Comparison of ENCODE assay signal across 20 cellular contexts in the genomic region with DNA sequence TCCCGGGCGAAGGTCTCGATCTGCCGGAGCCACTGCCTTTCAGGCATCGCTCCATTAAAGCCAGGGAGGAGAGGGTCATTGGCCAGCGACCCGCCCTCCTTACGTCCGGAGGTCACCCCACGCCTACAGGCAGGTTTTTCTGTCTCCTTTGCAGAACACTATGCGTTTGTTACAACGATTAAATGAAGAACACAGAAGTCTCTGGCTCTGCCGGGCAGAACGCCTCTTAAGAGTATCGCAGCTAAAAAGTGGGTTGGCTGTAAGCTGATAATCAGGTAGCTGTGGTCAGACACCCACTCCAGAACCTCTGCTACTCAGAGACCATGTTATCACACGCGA. TPM values are rescaled to one million over a fixed set of nuclear protein-coding genes. Genes with fewer than 3 reads are reported as not detected.
A peak's percentile ranks its signal among the peaks of the same experiment; 100 is the strongest.
DNase-seq lines count a peak whose midpoint lies in the region; FAIRE-seq and TF ChIP-seq lines count a peak whose summit lies in the region.
"Had no signal": no experiment of that assay in that cellular context is flagged by ENCODE, and none has a peak within 500 bp of the region (broad histone marks: within the 10 kb centered on the region; RNA-seq: fewer than 3 reads in every experiment).

No MANE protein-coding gene starts in this region.

- no peak overlapping the region for H3K56ac ChIP-seq in H1 (replicated peaks; ENCODE audit: insufficient read length, low read depth, low read length)

- H4K8ac ChIP-seq in H1 (ENCODE audit: extremely low read depth, insufficient read depth, low read length), result no peak overlapping the region

- peak overlapping the region; percentile 76 for H3K18ac ChIP-seq in H1 (ENCODE audit: extremely low read depth, low read length)

- H2BK20ac ChIP-seq in H1 (ENCODE audit: low read length), result peak overlapping the region; percentile 75; the same call in 1 of the 2 replicates

- H3K23ac ChIP-seq in H1 (ENCODE audit: insufficient read length), result no peak overlapping the region

- 10% methylated on average over 17 of the region's 17 CpGs; no CpG with 5 or more reads in 1 of the 2 experiments for WGBS in H1 (ENCODE audit: extremely low coverage in 1 of 2, insufficient coverage in 1 of 2, insufficient read length in 1 of 2, insufficient replicate concordance in 2 of 2, low coverage in 1 of 2, low lambda C conversion rate in 2 of 2, missing lambda C conversion rate in 1 of 2), 2 experiments

- peak overlapping the region; percentile 5 for H4K91ac ChIP-seq in H1 (replicated peaks; ENCODE audit: insufficient read length, low read length)

- H3K79me1 ChIP-seq in H1 (ENCODE audit: low read depth, low read length), result no peaks in the 10 kb centered on the region

- H2BK120ac ChIP-seq in H1 (replicated peaks; ENCODE audit: low read depth, low read length), result peak overlapping the region; percentile 68

- H4K5ac ChIP-seq in H1 (ENCODE audit: insufficient read length, low read depth, low read length), result no peak overlapping the region

- peaks cover 30% of the 10 kb centered on the region for H3K23me2 ChIP-seq in H1 (ENCODE audit: low read depth, low read length)

- no peak for TF ChIP-seq RAD21 in H1 (IDR thresholded peaks at IDR 0.05 in 1 of 2, conservative IDR thresholded peaks at IDR 0.05 in 1 of 2; ENCODE audit: low read depth in 2 of 2, low read length in 2 of 2)

- no peak overlapping the region for H3K14ac ChIP-seq in H1 (ENCODE audit: insufficient read length)

- no peak overlapping the region for H3K27ac ChIP-seq in H1 (ENCODE audit: low read depth, low read length)
- H3K27ac ChIP-seq in iPS-20b (ENCODE audit: low read length), result no peak overlapping the region
- H3K27ac ChIP-seq: 22Rv1, BLaER1, HL-60, SJSA1 had no signal

- no peaks in the 10 kb centered on the region for H4K20me1 ChIP-seq in H1 (replicated peaks in 1 of 2; ENCODE audit: control insufficient read depth in 1 of 2, insufficient read depth in 2 of 2, low read length in 2 of 2)
- H4K20me1 ChIP-seq: BLaER1 had no signal

- DNase-seq in NCI-H82 (lab: John Stamatoyannopoulos, UW) (peak; percentile 91), NCI-H82 treated with DMSO at 0.1 percent for 48 hours (lab: John Stamatoyannopoulos, UW; ENCODE audit: unreplicated experiment) (no peak), H1 (ENCODE audit: low read depth in 1 of 2, low spot score in 2 of 2) (no peak), HEK293T (ENCODE audit: extremely low spot score) (no peak), retina (no peak), superior temporal gyrus (ENCODE audit: extremely low spot score) (no peak), DMS114 treated with DMSO at 0.1 percent for 48 hours (lab: John Stamatoyannopoulos, UW; ENCODE audit: unreplicated experiment) (no peak)
- DNase-seq: DMS 273 treated with DMSO at 0.1 percent for 48 hours; KG1; NCI-H1092; NCI-H2107; NCI-H226; NCI-H526; NK-92 treated with Interleukin-12 subunit alpha and Interleukin-12 subunit beta, amount 100 ng/mL, for 24 hours had no signal

- 0 out of 4 replicates have a peak, but pooled peaks cover 0 to under 1% of the 10 kb centered on the region in 2 experiments for H3K79me2 ChIP-seq in H1 (ENCODE audit: control insufficient read depth in 1 of 2, insufficient read depth in 2 of 2, low read length in 2 of 2)

- no peak overlapping the region for H3K4ac ChIP-seq in H1 (replicated peaks; ENCODE audit: insufficient read length, low read depth, low read length)

- H3K4me3 ChIP-seq in H1 (ENCODE audit: extremely low read depth in 1 of 4, insufficient read depth in 2 of 4, low read depth in 3 of 4, low read length in 4 of 4), result peak overlapping the region; percentile 35 to 58 (median 44); a peak in 7 of 8 replicates
- H3K4me3 ChIP-seq in iPS-20b (ENCODE audit: low read length), result peak overlapping the region; percentile 66
- H3K4me3 ChIP-seq: BLaER1, SJSA1 had no signal

- peak overlapping the region; percentile 87 to 92 for H3K4me2 ChIP-seq in H1 (ENCODE audit: insufficient read depth in 1 of 2, low read depth in 2 of 2, low read length in 2 of 2)
- H3K4me2 ChIP-seq: BLaER1 had no signal

- H3K9me3 ChIP-seq in H1 (ENCODE audit: insufficient read depth in 2 of 2, low read depth in 1 of 2, low read length in 1 of 2) (no peaks in the 10 kb centered on the region), iPS-20b (ENCODE audit: insufficient read depth, low read depth, low read length) (no peaks in the 10 kb centered on the region)
- H3K9me3 ChIP-seq: SJSA1 had no signal

- no peak for TF ChIP-seq EP300 in H1 (IDR thresholded peaks at IDR 0.05; ENCODE audit: borderline replicate concordance in 1 of 2, low read depth in 2 of 2, low read length in 2 of 2)

- TF ChIP-seq POLR2A in H1 (IDR thresholded peaks at IDR 0.05; ENCODE audit: control extremely low read depth in 1 of 2, low read depth in 2 of 2, low read length in 2 of 2), result no peak

- peaks cover 2 to 52% (median 40%) of the 10 kb centered on the region in 4 experiments for H3K27me3 ChIP-seq in H1 (replicated peaks in 1 of 4; ENCODE audit: control insufficient read depth in 3 of 4, extremely low read depth in 1 of 4, insufficient read depth in 3 of 4, low read length in 3 of 4)
- peaks cover 88% of the 10 kb centered on the region for H3K27me3 ChIP-seq in iPS-20b (ENCODE audit: insufficient read depth, low read length)
- H3K27me3 ChIP-seq: BLaER1 had no signal

- CTCF ChIA-PET in H1 (lab: Charles Lee; ENCODE audit: partially characterized antibody) (interaction anchor here (0.9 to 1.4 kb wide), 7 partner anchors 11 to 257 kb away, joined by 3 to 6 read pairs (median 4); no protein-coding TSS in a partner anchor), HEK293T (lab: Yijun Ruan, JAX) (no interaction called here)

- no peak overlapping the region for H2BK15ac ChIP-seq in H1 (ENCODE audit: low read length)

- FAIRE-seq in H1 (lab: Jason Lieb, UNC), result no peak

- H3K9ac ChIP-seq in H1 (replicated peaks in 1 of 4; ENCODE audit: extremely low read depth in 1 of 4, low read depth in 3 of 4, low read length in 3 of 4) (peak overlapping the region in 1 of 4 experiments; percentile 2; a peak in 1 of 7 replicates), iPS-20b (ENCODE audit: low read depth, low read length) (peak overlapping the region; percentile 74; the same call in 1 of the 2 replicates)
- H3K9ac ChIP-seq: BLaER1 had no signal

- 0 out of 2 replicates have a peak overlapping the region, but pooled peaks have one; percentile 3 for H2AK5ac ChIP-seq in H1 (ENCODE audit: low read depth, low read length)

- H3K4me1 ChIP-seq in H1 (replicated peaks in 1 of 4; ENCODE audit: control insufficient read depth in 3 of 4, insufficient read depth in 4 of 4, low read length in 3 of 4), result peaks cover 10 to 26% (median 21%) of the 10 kb centered on the region in 4 experiments; a peak in 6 of 7 replicates
- H3K4me1 ChIP-seq in iPS-20b (ENCODE audit: insufficient read depth, low read length), result peaks cover 32% of the 10 kb centered on the region; the same call in 1 of the 2 replicates
- H3K4me1 ChIP-seq: BLaER1, SJSA1 had no signal

- POLR2A ChIA-PET in H1 (lab: Charles Lee; ENCODE audit: partially characterized antibody), result interaction anchor here (0.8 to 5.4 kb wide), 6 partner anchors 11 to 50 kb away, joined by 3 to 71 read pairs (median 4); a partner anchor contains a TSS
- POLR2A ChIA-PET in HEK293T (lab: Yijun Ruan, JAX), result no interaction called here

- H2BK5ac ChIP-seq in H1 (ENCODE audit: low read depth, low read length), result peak overlapping the region; percentile 66; the same call in 1 of the 2 replicates

- peak overlapping the region; percentile 84 for H2BK12ac ChIP-seq in H1 (ENCODE audit: low read depth, low read length)

- no peak for TF ChIP-seq CTCF in H1 (IDR thresholded peaks at IDR 0.05; ENCODE audit: control extremely low read depth in 1 of 3, insufficient read depth in 1 of 3, low read depth in 1 of 3, low read length in 3 of 3)

- no peak overlapping the region for H2AFZ ChIP-seq in H1 (ENCODE audit: low read length)

- H3K36me3 ChIP-seq in H1 (ENCODE audit: control insufficient read depth in 2 of 4, insufficient read depth in 4 of 4, low read length in 3 of 4) (peaks cover 0 to 4% (median 0%) of the 10 kb centered on the region in 4 experiments; a peak in 1 of 8 replicates), iPS-20b (ENCODE audit: insufficient read depth, low read depth, low read length) (peaks cover 7% of the 10 kb centered on the region; the same call in 1 of the 2 replicates)
- H3K36me3 ChIP-seq: BLaER1, SJSA1 had no signal

TF ChIP-seq in H1, 55 proteins besides CTCF, POLR2A, EP300 and RAD21:
- no peak for TF ChIP-seq SP2 (IDR thresholded peaks at IDR 0.05; ENCODE audit: low read length)
- peak; percentile 7; the same call in 1 of the 2 replicates for TF ChIP-seq SUZ12 (IDR thresholded peaks at IDR 0.05; ENCODE audit: low read length)

TF ChIP-seq in HEK293T, 16 proteins besides CTCF, POLR2A, EP300 and RAD21 (continues in another document):
- TF ChIP-seq L3MBTL2 (conservative IDR thresholded peaks at IDR 0.05) (no peak), BHLHE40 (IDR thresholded peaks at IDR 0.05; ENCODE audit: borderline replicate concordance) (no peak), NFRKB (IDR thresholded peaks at IDR 0.05) (no peak), ELF4 (IDR thresholded peaks at IDR 0.05) (no peak), ARNT (IDR thresholded peaks at IDR 0.05) (no peak), HDGF (IDR thresholded peaks at IDR 0.05; ENCODE audit: borderline replicate concordance) (no peak), SUZ12 (IDR thresholded peaks at IDR 0.05) (no peak), SP1 (IDR thresholded peaks at IDR 0.05) (no peak), FOXM1 (IDR thresholded peaks at IDR 0.05; ENCODE audit: borderline replicate concordance) (no peak), FOXA1 (IDR thresholded peaks at IDR 0.05) (no peak), ZNF384 (IDR thresholded peaks at IDR 0.05) (no peak), FOXK2 (IDR thresholded peaks at IDR 0.05) (no peak), CTBP1 (IDR thresholded peaks at IDR 0.05; ENCODE audit: borderline replicate concordance) (no peak), LEF1 (IDR thresholded peaks at IDR 0.05; ENCODE audit: borderline replicate concordance) (no peak)

RNA-seq across cellular contexts. Expression of a gene that starts 15.0 kb away (rescaled TPM):
- 33.9 and 37.6 TPM in 2 replicates for total RNA-seq in H1 (2021; fragmentation: NEBNext Ultra II Directional; extraction: Animal tissue kit (Norgen Biotek cat#: 25700))
- 145 and 155 TPM in 2 replicates for polyA plus RNA-seq in H1 (2011; rRNA removed)
- 128 TPM for polyA plus RNA-seq in H1 (2011; cell fraction: cytosol; rRNA removed)
- polyA plus RNA-seq in H1 (2011; cell fraction: nucleus; rRNA removed), result 155 TPM
- polyA plus RNA-seq in H1 (2012, experiment 1 of 2), result 87.4 to 98.7 TPM (median 90.9 TPM) in 4 replicates
- polyA plus RNA-seq in H1 (2012, experiment 2 of 2), result 20.6 TPM
- 14.9 TPM for polyA plus RNA-seq in H1 (2013, experiment 1 of 2)
- polyA plus RNA-seq in H1 (2013, experiment 2 of 2), result 12.8 TPM
- polyA minus RNA-seq in H1 (2011; rRNA and poly(A)+ RNA removed), result 345 and 397 TPM in 2 replicates
- polyA minus RNA-seq in H1 (2011; cell fraction: cytosol; rRNA and poly(A)+ RNA removed), result 105 TPM
- polyA minus RNA-seq in H1 (2011; cell fraction: nucleus; rRNA and poly(A)+ RNA removed), result 216 TPM
- total RNA-seq: M059J, SJSA1 had no signal
